Comparison of ENCODE assay signal across 27 cellular contexts in the genomic region with DNA sequence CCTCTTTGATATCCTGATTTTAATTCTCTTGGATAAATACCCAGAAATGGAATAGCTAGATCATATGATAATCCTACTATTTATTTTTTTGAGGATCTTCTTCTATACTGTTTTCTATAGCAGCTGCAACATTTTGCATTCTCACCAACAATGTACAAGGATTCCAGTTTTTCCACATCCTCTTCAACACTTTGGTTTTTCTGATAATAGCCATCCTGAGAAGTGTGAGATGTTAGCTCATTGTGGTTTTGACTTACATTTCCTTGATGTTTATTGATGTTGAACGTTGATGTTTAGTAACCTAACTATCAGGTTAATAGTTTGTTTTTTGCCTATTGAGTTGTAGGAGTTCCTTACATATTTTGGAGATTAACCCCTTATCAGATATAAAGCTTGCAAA.
"Had no signal": no experiment of that assay in that cellular context is flagged by ENCODE, and none has a peak within 500 bp of the region (broad histone marks: within the 10 kb centered on the region; RNA-seq: fewer than 3 reads in every experiment).

No MANE protein-coding gene starts in this region.

- H3K4me1 ChIP-seq: ascending aorta, gastroesophageal sphincter, neural progenitor cell, parathyroid adenoma, right atrium auricular region, thyroid gland, upper lobe of right lung had no signal

- ATAC-seq: activated CD4-positive, CD25-positive, alpha-beta regulatory T cell treated with anti-CD3 and anti-CD28 coated beads, Interleukin-2, amount 50 U/mL, for 24 hours; gastroesophageal sphincter; naive thymus-derived CD4-positive, alpha-beta T cell; stimulated activated naive B cell treated with anti-CD40 and anti-IgM and Interleukin-4, amounts not matched to agents 10 μg/mL and 1 μg/mL and 100 μg/mL, for 72 hours; upper lobe of right lung had no signal

- H3K4me3 ChIP-seq: ascending aorta, cardiac muscle cell, gastroesophageal sphincter, neural progenitor cell, right atrium auricular region, smooth muscle cell, stomach, thyroid gland, upper lobe of right lung had no signal

- H3K36me3 Mint-ChIP-seq: activated naive CD8-positive, alpha-beta T cell; brain; mesothelial cell of epicardium; neural progenitor cell; stimulated activated naive B cell treated with anti-CD40 and anti-IgM and Interleukin-4, amounts not matched to agents 10 μg/mL and 1 μg/mL and 100 μg/mL, for 72 hours had no signal

- H3K27me3 Mint-ChIP-seq: activated naive CD8-positive, alpha-beta T cell had no signal

- H3K4me3 Mint-ChIP-seq: activated naive CD8-positive, alpha-beta T cell; brain; mesothelial cell of epicardium; neural progenitor cell; stimulated activated naive B cell treated with anti-CD40 and anti-IgM and Interleukin-4, amounts not matched to agents 10 μg/mL and 1 μg/mL and 100 μg/mL, for 72 hours had no signal

- H3K36me3 ChIP-seq: ascending aorta, cardiac muscle cell, gastroesophageal sphincter, neural progenitor cell, right atrium auricular region, stomach, thyroid gland, upper lobe of right lung, WERI-Rb-1 had no signal

- H3K4me1 Mint-ChIP-seq: neural progenitor cell; stimulated activated naive B cell treated with anti-CD40 and anti-IgM and Interleukin-4, amounts not matched to agents 10 μg/mL and 1 μg/mL and 100 μg/mL, for 72 hours had no signal

- H3K9ac ChIP-seq: neural progenitor cell, parathyroid adenoma had no signal

- H3K27ac Mint-ChIP-seq: activated naive CD8-positive, alpha-beta T cell; brain; mesothelial cell of epicardium; neural progenitor cell; stimulated activated naive B cell treated with anti-CD40 and anti-IgM and Interleukin-4, amounts not matched to agents 10 μg/mL and 1 μg/mL and 100 μg/mL, for 72 hours had no signal

- H3K27ac ChIP-seq: ascending aorta, cardiac muscle cell, gastroesophageal sphincter, neural progenitor cell, parathyroid adenoma, right atrium auricular region, stomach, thyroid gland, upper lobe of right lung had no signal

- H3K4me2 ChIP-seq: neural progenitor cell, smooth muscle cell had no signal

- H3K9me3 ChIP-seq: ascending aorta, thyroid gland, upper lobe of right lung had no signal

- DNase-seq: activated CD4-positive, alpha-beta T cell treated with anti-CD3 and anti-CD28 coated beads, Interleukin-2, amount 50 U/mL, for 1 hour; activated gamma-delta T cell; cortex of kidney; head of caudate nucleus; hippocampal formation; naive thymus-derived CD4-positive, alpha-beta T cell; occipital lobe; stimulated activated CD4-positive, alpha-beta T cell treated with anti-CD3 and anti-CD28 coated beads, Interleukin-1b, Interleukin-23, amount 100 ng/mL, for 48 hours; stimulated activated CD4-positive, alpha-beta T cell treated with anti-CD3 and anti-CD28 coated beads, Interleukin-4, amount 100 ng/mL, for 4 hours; stimulated activated CD8-positive, alpha-beta memory T cell treated with anti-CD3 and anti-CD28 coated beads, Interleukin-4, amount 100 ng/mL, for 48 hours; stimulated activated naive B cell treated with anti-CD40 and anti-IgM and Interleukin-4, amounts not matched to agents 10 μg/mL and 1 μg/mL and 100 μg/mL, for 72 hours; stomach; T1000; thyroid gland; upper lobe of right lung; WERI-Rb-1 had no signal

- H3K79me2 ChIP-seq: parathyroid adenoma had no signal

- H2AFZ ChIP-seq: neural progenitor cell, parathyroid adenoma had no signal

- H3K27me3 ChIP-seq: ascending aorta, cardiac muscle cell, gastroesophageal sphincter, neural progenitor cell, right atrium auricular region, stomach, thyroid gland, upper lobe of right lung had no signal
